Comparison of ENCODE assay signal across 17 cellular contexts in genomic region chr22:23499845-23500500, GRCh38.
DNase-seq lines count a peak whose midpoint lies in the region; ATAC-seq and TF ChIP-seq lines count a peak whose summit lies in the region.
"Had no signal": no experiment of that assay in that cellular context is flagged by ENCODE, and none has a peak within 500 bp of the region (broad histone marks: within the 10 kb centered on the region; RNA-seq: fewer than 3 reads in every experiment).

No MANE protein-coding gene starts in this region.

- POLR2A ChIA-PET in activated CD8-positive, alpha-beta T cell treated with anti-CD3 and anti-CD28 coated beads for 36 hours (lab: Charles Lee) = no interaction called here

- no peaks in the 10 kb centered on the region for H3K36me3 Mint-ChIP-seq in nephron (ENCODE audit: low read depth)
- H3K36me3 Mint-ChIP-seq in type B pancreatic cell = no peaks in the 10 kb centered on the region
- no peaks in the 10 kb centered on the region for H3K36me3 Mint-ChIP-seq in activated CD8-positive, alpha-beta T cell treated with anti-CD3 and anti-CD28 coated beads for 36 hours (ENCODE audit: low read depth)

- CTCF ChIA-PET in activated CD8-positive, alpha-beta T cell treated with anti-CD3 and anti-CD28 coated beads for 36 hours (lab: Charles Lee) = no interaction called here

- H3K27me3 Mint-ChIP-seq in nephron (ENCODE audit: low read depth) = peaks cover 6% of the 10 kb centered on the region
- H3K27me3 Mint-ChIP-seq in type B pancreatic cell = peaks cover 5% of the 10 kb centered on the region
- H3K27me3 Mint-ChIP-seq in activated CD8-positive, alpha-beta T cell treated with anti-CD3 and anti-CD28 coated beads for 36 hours = no peaks in the 10 kb centered on the region

- no peak for ATAC-seq in activated CD8-positive, alpha-beta T cell treated with anti-CD3 and anti-CD28 coated beads for 36 hours
- ATAC-seq in HG03139 (IDR thresholded peaks at IDR 0.05; ENCODE audit: unreplicated experiment) = no peak
- ATAC-seq: PC-3 had no signal

- intact Hi-C loops in activated CD8-positive, alpha-beta T cell treated with anti-CD3 and anti-CD28 coated beads for 36 hours (cut with micrococcal nuclease) = no loop called here

- peak; percentile 15 for DNase-seq in activated CD8-positive, alpha-beta memory T cell treated with anti-CD3 and anti-CD28 coated beads for 24 hours
- DNase-seq in activated CD8-positive, alpha-beta memory T cell treated with anti-CD3 and anti-CD28 coated beads, Interleukin-2, amount 50 U/mL, for 48 hours = no peak
- DNase-seq in epidermal melanocyte (ENCODE audit: insufficient read length, low spot score) (peak; percentile 7), type B pancreatic cell (ENCODE audit: extremely low spot score, unreplicated experiment) (no peak)
- DNase-seq in activated CD4-positive, alpha-beta T cell treated with anti-CD3 and anti-CD28 coated beads for 1 hour = no peak
- DNase-seq in activated CD8-positive, alpha-beta T cell treated with anti-CD3 and anti-CD28 coated beads for 36 hours = no peak
- DNase-seq: AML-193, GM23248, KG1, NCI-H187 treated with DMSO at 0.1 percent for 48 hours, NCI-H345, NCI-H524 treated with DMSO at 0.1 percent for 48 hours, PC-3, RPMI8226, SIG-M5 had no signal

- H3K4me1 Mint-ChIP-seq in nephron = peaks cover 37% of the 10 kb centered on the region
- H3K4me1 Mint-ChIP-seq in type B pancreatic cell (ENCODE audit: unreplicated experiment) = peaks cover 29% of the 10 kb centered on the region
- H3K4me1 Mint-ChIP-seq in activated CD8-positive, alpha-beta T cell treated with anti-CD3 and anti-CD28 coated beads for 36 hours (ENCODE audit: low read depth) = peaks cover 11% of the 10 kb centered on the region

- TF ChIP-seq CTCF in nephron (IDR thresholded peaks at IDR 0.05; ENCODE audit: unreplicated experiment in 3 of 3) (no peak), type B pancreatic cell (conservative IDR thresholded peaks at IDR 0.05) (no peak)
- no peak for TF ChIP-seq CTCF in activated CD8-positive, alpha-beta T cell treated with anti-CD3 and anti-CD28 coated beads for 36 hours (IDR thresholded peaks at IDR 0.05)

- H3K4me3 Mint-ChIP-seq in nephron (no peak overlapping the region), type B pancreatic cell (no peak overlapping the region)
- H3K4me3 Mint-ChIP-seq in activated CD8-positive, alpha-beta T cell treated with anti-CD3 and anti-CD28 coated beads for 36 hours = no peak overlapping the region

- no peaks in the 10 kb centered on the region for H3K9me3 Mint-ChIP-seq in nephron
- H3K9me3 Mint-ChIP-seq in type B pancreatic cell = no peaks in the 10 kb centered on the region
- no peaks in the 10 kb centered on the region for H3K9me3 Mint-ChIP-seq in activated CD8-positive, alpha-beta T cell treated with anti-CD3 and anti-CD28 coated beads for 36 hours

- peak overlapping the region in 2 of 3 experiments; percentile 71 to 85 for H3K27ac Mint-ChIP-seq in nephron
- peak overlapping the region; percentile 41 for H3K27ac Mint-ChIP-seq in type B pancreatic cell
- H3K27ac Mint-ChIP-seq in activated CD8-positive, alpha-beta T cell treated with anti-CD3 and anti-CD28 coated beads for 36 hours = no peak overlapping the region

Comparison
In these comparisons a context has a peak if more than half of its experiments do, and no peak if none do; other contexts are left out.
1. DNase-seq: peak in activated CD8-positive, alpha-beta memory T cell treated with anti-CD3 and anti-CD28 coated beads for 24 hours (single experiment) and epidermal melanocyte (single experiment); none in activated CD8-positive, alpha-beta memory T cell treated with anti-CD3 and anti-CD28 coated beads, Interleukin-2, amount 50 U/mL, for 48 hours (single experiment), type B pancreatic cell (single experiment), activated CD4-positive, alpha-beta T cell treated with anti-CD3 and anti-CD28 coated beads for 1 hour (single experiment) and activated CD8-positive, alpha-beta T cell treated with anti-CD3 and anti-CD28 coated beads for 36 hours (single experiment).